In genomic region chr3:102037209-102037608, GRCh38 we compare ENCODE assay signal across 1 cellular context.
TF ChIP-seq lines count a peak whose summit lies in the region.

No MANE protein-coding gene starts in this region.

TF ChIP-seq in SK-N-SH, 30 proteins besides CTCF, POLR2A, EP300 and RAD21 (continued from another document):
- TF ChIP-seq MAX (IDR thresholded peaks at IDR 0.05; ENCODE audit: low read depth): no peak
